ENCODE assay signal across 20 cellular contexts in the genomic region with DNA sequence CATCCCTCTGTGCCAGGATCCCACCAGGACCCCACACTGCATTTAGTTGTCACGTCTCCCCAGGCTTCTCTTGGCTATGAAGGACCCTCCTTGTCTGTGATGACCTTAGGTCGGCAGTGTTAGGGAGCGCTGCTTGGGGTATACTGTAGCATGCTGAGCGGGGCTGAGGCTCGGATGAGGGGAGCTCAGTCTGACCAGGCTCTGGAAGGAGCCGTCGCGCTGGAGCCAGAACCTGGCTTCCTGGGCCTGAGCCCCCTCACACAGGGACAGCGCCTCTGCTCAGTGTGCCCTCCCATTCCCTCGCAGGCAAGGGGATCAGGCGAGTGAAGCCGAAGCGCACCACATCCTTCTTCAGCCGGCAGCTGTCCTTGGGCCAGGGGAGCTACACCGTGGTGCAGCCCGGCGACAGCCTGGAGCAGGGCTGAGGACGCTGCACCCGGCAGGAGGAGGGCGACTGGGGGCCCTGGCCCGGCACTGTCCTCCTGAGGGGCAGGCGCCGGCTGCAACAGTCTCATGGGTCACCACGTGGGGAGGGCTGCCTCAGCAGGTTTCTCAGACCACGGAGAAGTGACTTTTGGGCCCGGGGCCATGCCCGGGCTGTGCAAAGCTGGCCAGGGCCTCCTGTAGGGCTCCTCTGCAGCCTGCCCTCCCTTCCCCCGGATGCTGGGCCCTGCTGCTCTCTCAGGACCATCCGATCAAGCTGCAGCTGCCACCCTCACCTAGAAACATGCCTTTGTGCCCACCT. TPM values are rescaled to one million over a fixed set of nuclear protein-coding genes. Genes with fewer than 3 reads are reported as not detected.
DNase-seq lines count a peak whose midpoint lies in the region; ATAC-seq and TF ChIP-seq lines count a peak whose summit lies in the region.
"Had no signal": no experiment of that assay in that cellular context is flagged by ENCODE, and none has a peak within 500 bp of the region (broad histone marks: within the 10 kb centered on the region; RNA-seq: fewer than 3 reads in every experiment).

No MANE protein-coding gene starts in this region.

- peak overlapping the region in 10 of 11 experiments; percentile 19 to 69 (median 56); a peak in 13 of 22 replicates for H3K9ac ChIP-seq in BLaER1 treated with 17β-estradiol and CSF1 and Interleukin-3, amounts not matched to agents 10 nM and 100 nM
- H3K9ac ChIP-seq: KMS-11 had no signal

- H3K9me3 ChIP-seq in BLaER1 treated with 17β-estradiol and CSF1 and Interleukin-3, amounts not matched to agents 10 nM and 100 nM (replicated peaks in 1 of 11): no peaks in the 10 kb centered on the region
- H3K9me3 ChIP-seq in right cardiac atrium (ENCODE audit: control insufficient read depth, low read length) (no peaks in the 10 kb centered on the region), ovary (no peaks in the 10 kb centered on the region), gastroesophageal sphincter (no peaks in the 10 kb centered on the region)
- H3K9me3 ChIP-seq: esophagus squamous epithelium, gastrocnemius medialis, pancreas, vagina had no signal

- peak overlapping the region in 6 of 11 experiments; percentile 12 to 71 (median 66); a peak in 10 of 22 replicates for H3K27ac ChIP-seq in BLaER1 treated with 17β-estradiol and CSF1 and Interleukin-3, amounts not matched to agents 10 nM and 100 nM
- H3K27ac ChIP-seq in right cardiac atrium (ENCODE audit: low read length) (no peak overlapping the region), ovary (no peak overlapping the region), gastroesophageal sphincter (peak overlapping the region in 1 of 4 donors; percentile 58)
- H3K27ac ChIP-seq: esophagus squamous epithelium, KMS-11, pancreas, vagina had no signal

- H3K4me3 ChIP-seq in BLaER1 treated with 17β-estradiol and CSF1 and Interleukin-3, amounts not matched to agents 10 nM and 100 nM: no peak overlapping the region
- no peak overlapping the region for H3K4me3 ChIP-seq in H7 (ENCODE audit: insufficient read depth, low read depth, low read length)
- no peak overlapping the region for H3K4me3 ChIP-seq in right cardiac atrium (ENCODE audit: low read length)
- no peak overlapping the region for H3K4me3 ChIP-seq in ovary
- H3K4me3 ChIP-seq in gastroesophageal sphincter: no peak overlapping the region
- H3K4me3 ChIP-seq: esophagus squamous epithelium, gastrocnemius medialis, pancreas, vagina had no signal

- TF ChIP-seq CTCF in ovary (IDR thresholded peaks at IDR 0.05): no peak
- TF ChIP-seq CTCF in gastroesophageal sphincter (IDR thresholded peaks at IDR 0.05): no peak

- peaks cover 48 to 85% (median 75%) of the 10 kb centered on the region in 10 experiments for H3K4me1 ChIP-seq in BLaER1 treated with 17β-estradiol and CSF1 and Interleukin-3, amounts not matched to agents 10 nM and 100 nM
- H3K4me1 ChIP-seq in right cardiac atrium (ENCODE audit: control insufficient read depth, insufficient read depth, low read length) (peaks cover 2% of the 10 kb centered on the region), ovary (ENCODE audit: insufficient read depth) (peaks cover 2% of the 10 kb centered on the region), gastroesophageal sphincter (peaks cover 0 to 24% (median 8%) of the 10 kb centered on the region in 3 donors)

- TF ChIP-seq EP300 in ovary (IDR thresholded peaks at IDR 0.05) (no peak), gastroesophageal sphincter (IDR thresholded peaks at IDR 0.05) (no peak)

- ATAC-seq in right cardiac atrium (peak in 1 of 2 donors; percentile 16), gastroesophageal sphincter (no peak)
- ATAC-seq: activated T-cell treated with anti-CD3 and anti-CD28 coated beads, Interleukin-2, amount 50 U/mL, for 4 hours; gastrocnemius medialis; naive thymus-derived CD8-positive, alpha-beta T cell; pancreas had no signal

- peak; percentile 42 for DNase-seq in H7
- peak in 2 of 3 donors; percentile 11 to 39 for DNase-seq in right cardiac atrium
- DNase-seq in ovary: peak in 3 of 5 donors; percentile 20 to 35 (median 23)
- no peak for DNase-seq in COR-L47 (lab: John Stamatoyannopoulos, UW)
- no peak for DNase-seq in H4 (ENCODE audit: low spot score)
- DNase-seq in T-helper 2 cell: no peak
- DNase-seq: activated T-cell treated with anti-CD3 and anti-CD28 coated beads, Interleukin-2, amount 50 U/mL, for 4 hours; CD4-positive, CD25-positive, alpha-beta regulatory T cell; esophagus squamous epithelium; GDM1; NCI-H187; NCI-H748 treated with DMSO at 0.1 percent for 48 hours; SHP77 had no signal

- intact Hi-C loops in right cardiac atrium (cut with DNase I): no loop called here
- intact Hi-C loops in ovary (cut with DNase I): no loop called here

- H3K4me2 ChIP-seq in BLaER1 treated with 17β-estradiol and CSF1 and Interleukin-3, amounts not matched to agents 10 nM and 100 nM: peak overlapping the region; percentile 5 to 81 (median 72); a peak in 18 of 22 replicates
- H3K4me2 ChIP-seq: KMS-11 had no signal

- no peaks in the 10 kb centered on the region for H3K27me3 ChIP-seq in BLaER1 treated with 17β-estradiol and CSF1 and Interleukin-3, amounts not matched to agents 10 nM and 100 nM
- H3K27me3 ChIP-seq in H7 (ENCODE audit: control insufficient read depth, insufficient read depth, low read length): no peaks in the 10 kb centered on the region
- no peaks in the 10 kb centered on the region for H3K27me3 ChIP-seq in right cardiac atrium (ENCODE audit: control insufficient read depth, insufficient read depth)
- H3K27me3 ChIP-seq in ovary: no peaks in the 10 kb centered on the region
- no peaks in the 10 kb centered on the region for H3K27me3 ChIP-seq in gastroesophageal sphincter
- H3K27me3 ChIP-seq: esophagus squamous epithelium, gastrocnemius medialis, pancreas, vagina had no signal

- TF ChIP-seq POLR2A in ovary (IDR thresholded peaks at IDR 0.05) (no peak), gastroesophageal sphincter (IDR thresholded peaks at IDR 0.05) (no peak)

- peaks cover 0 to 63% (median 0%) of the 10 kb centered on the region in 11 experiments; a peak in 7 of 22 replicates for H4K20me1 ChIP-seq in BLaER1 treated with 17β-estradiol and CSF1 and Interleukin-3, amounts not matched to agents 10 nM and 100 nM

- 85% methylated on average over 29 of the region's 29 CpGs for WGBS in right cardiac atrium
- 83 to 84% (median 83%) methylated on average over 16 to 29 of the region's 29 CpGs for WGBS in ovary, 3 donors
- WGBS in gastroesophageal sphincter (ENCODE audit: low coverage in 1 of 2), 2 donors: 86% methylated on average over 1 of the region's 29 CpGs; no CpG with 5 or more reads in 1 of the 2 donors

- H3K36me3 ChIP-seq in BLaER1 treated with 17β-estradiol and CSF1 and Interleukin-3, amounts not matched to agents 10 nM and 100 nM: peaks cover 55 to 75% (median 68%) of the 10 kb centered on the region in 11 experiments
- H3K36me3 ChIP-seq in H7 (replicated peaks; ENCODE audit: control insufficient read depth, insufficient read depth, low read length) (peaks cover 3% of the 10 kb centered on the region), ovary (no peaks in the 10 kb centered on the region), gastroesophageal sphincter (peaks cover 0 to 74% of the 10 kb centered on the region in 2 donors)

RNA-seq across cellular contexts. Expression of a gene that starts 11.5 kb away (rescaled TPM):
- 6.4 and 10.6 TPM in 2 replicates for total RNA-seq in H7 (2014; rRNA removed; shearing (Covaris generic))
- total RNA-seq in right cardiac atrium (100 to 1,000 TPM; 346 to 441 (median 427) TPM), ovary (100 to 1,000 TPM; 175 to 850 (median 372) TPM), gastroesophageal sphincter (100 to 1,000 TPM in 2 of 4 donors, 10 to 100 TPM in 2; 21.0 to 341 (median 183) TPM)
- polyA plus RNA-seq in right cardiac atrium (441 TPM), ovary (100 to 1,000 TPM; 216 to 268 TPM)
- 2.9 and 3.4 TPM in 2 replicates for total RNA-seq in H4 (2014; rRNA removed; shearing (Covaris generic))

RNA-seq across cellular contexts. Expression of a gene that starts 24.7 kb away (rescaled TPM):
- 24.5 and 37.1 TPM in 2 replicates for total RNA-seq in H7 (2014; rRNA removed; shearing (Covaris generic))
- 10 to 100 TPM; 12.2 to 16.1 (median 12.9) TPM for total RNA-seq in right cardiac atrium
- polyA plus RNA-seq in right cardiac atrium: 9.3 TPM
- total RNA-seq in ovary: 10 to 100 TPM; 21.2 to 41.7 (median 25.5) TPM
- 10 to 100 TPM in 1 of 2 donors, 1 to 10 TPM in 1; 4.3 to 15.8 TPM for polyA plus RNA-seq in ovary
- total RNA-seq in H4 (2014; rRNA removed; shearing (Covaris generic)): 16.3 and 37.3 TPM in 2 replicates
- 10 to 100 TPM; 19.9 to 31.5 (median 21.3) TPM for total RNA-seq in gastroesophageal sphincter

RNA-seq across cellular contexts. Expression of a gene that starts 28.7 kb away (rescaled TPM):
- total RNA-seq in H7 (2014; rRNA removed; shearing (Covaris generic)): 0.73 and 0.81 TPM in 2 replicates
- 1 to 10 TPM; 6.1 to 7.7 (median 7.4) TPM for total RNA-seq in right cardiac atrium
- 5.5 TPM for polyA plus RNA-seq in right cardiac atrium
- total RNA-seq in ovary: 1 to 10 TPM; 3.2 to 8.7 (median 4.6) TPM
- 1 to 10 TPM; 2.7 to 3.4 TPM for polyA plus RNA-seq in ovary
- total RNA-seq in H4 (2014; rRNA removed; shearing (Covaris generic)): 0.10 and 0.91 TPM in 2 replicates
- total RNA-seq in gastroesophageal sphincter: 10 to 100 TPM in 1 of 4 donors, 1 to 10 TPM in 3; 3.7 to 11.5 (median 7.5) TPM

RNA-seq across cellular contexts. Expression of a gene that starts 56.6 kb away (rescaled TPM):
- total RNA-seq in H7 (2014; rRNA removed; shearing (Covaris generic)): 0.35 and 0.70 TPM in 2 replicates
- total RNA-seq in right cardiac atrium: under 1 TPM in 3 of 4 donors, not detected in 1; 0.14 to 0.23 (median 0.15) TPM
- 0.20 TPM for polyA plus RNA-seq in right cardiac atrium
- under 1 TPM in 6 of 7 donors, not detected in 1; 0.11 to 0.72 (median 0.34) TPM for total RNA-seq in ovary
- polyA plus RNA-seq in ovary: under 1 TPM in 1 of 2 donors, not detected in 1; 0.31 TPM
- 1.1 and 1.6 TPM in 2 replicates for total RNA-seq in H4 (2014; rRNA removed; shearing (Covaris generic))
- under 1 TPM in 2 of 4 donors, not detected in 2; 0.27 to 0.67 TPM for total RNA-seq in gastroesophageal sphincter
- total RNA-seq: vagina had no signal

Comparison
In these comparisons a context has a peak if more than half of its experiments do, and no peak if none do; other contexts are left out.
1. H3K27ac ChIP-seq: peak in BLaER1 treated with 17β-estradiol and CSF1 and Interleukin-3, amounts not matched to agents 10 nM and 100 nM (6 of 11); none in right cardiac atrium (single experiment) and ovary (0 of 2).
2. DNase-seq: peak in H7 (single experiment), right cardiac atrium (2 of 3) and ovary (3 of 5); none in COR-L47 (single experiment), H4 (single experiment) and T-helper 2 cell (0 of 5).